ENCODE assay signal across 16 cellular contexts in the genomic region with DNA sequence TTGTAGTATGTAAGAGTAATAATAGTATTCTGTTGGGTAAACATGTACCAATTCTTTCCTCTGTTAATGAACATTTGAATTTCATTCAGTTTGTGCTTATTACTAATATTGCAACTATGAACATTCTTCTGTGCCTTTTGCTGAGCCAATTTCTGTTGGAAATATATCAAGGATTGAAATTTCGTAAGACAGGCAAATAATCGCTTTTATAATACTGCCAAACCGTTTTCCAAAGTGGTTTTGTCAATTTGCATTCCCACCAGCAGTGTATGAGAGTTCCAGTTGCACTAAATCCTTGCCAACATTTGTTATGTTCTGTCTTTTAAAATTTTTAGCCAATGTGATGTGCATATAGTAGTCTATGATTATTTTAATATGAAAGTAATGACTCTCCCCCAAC. TPM values are rescaled to one million over a fixed set of nuclear protein-coding genes. Genes with fewer than 3 reads are reported as not detected.
A peak's percentile ranks its signal among the peaks of the same experiment; 100 is the strongest.
DNase-seq lines count a peak whose midpoint lies in the region; ATAC-seq and TF ChIP-seq lines count a peak whose summit lies in the region.
"Had no signal": no experiment of that assay in that cellular context is flagged by ENCODE, and none has a peak within 500 bp of the region (broad histone marks: within the 10 kb centered on the region; RNA-seq: fewer than 3 reads in every experiment).

No MANE protein-coding gene starts in this region.

- no peak for ATAC-seq in GM19324 (IDR thresholded peaks at IDR 0.05; ENCODE audit: low FRiP score, unreplicated experiment)
- ATAC-seq in HG03135 (IDR thresholded peaks at IDR 0.05; ENCODE audit: unreplicated experiment), result no peak
- ATAC-seq: CD8-positive, alpha-beta T cell; K562 had no signal

- H3K4me3 ChIP-seq in osteoblast (ENCODE audit: insufficient read depth, low read length), result no peak overlapping the region
- H3K4me3 ChIP-seq: K562 had no signal

- H3K9me3 ChIP-seq in osteoblast (ENCODE audit: low read depth, low read length), result no peaks in the 10 kb centered on the region
- H3K9me3 ChIP-seq: Caco-2 had no signal

- H2AFZ ChIP-seq in osteoblast (ENCODE audit: low read length), result no peak overlapping the region

- H3K4me2 ChIP-seq in osteoblast (ENCODE audit: insufficient read depth, low read length), result no peak overlapping the region

- no peaks in the 10 kb centered on the region for H4K20me1 ChIP-seq in osteoblast (ENCODE audit: insufficient read depth, low read length)

- DNase-seq in AG09319 (ENCODE audit: extremely low read depth, low read depth), result peak; percentile 8
- peak; percentile 27 for DNase-seq in GM04503 (ENCODE audit: low read depth)
- DNase-seq in fibroblast of gingiva (ENCODE audit: low read depth), result peak; percentile 75
- DNase-seq in osteoblast (ENCODE audit: insufficient read length, low spot score, missing footprints), result peak; percentile 11
- DNase-seq in MV-4-11 (lab: John Stamatoyannopoulos, UW), result no peak
- DNase-seq in COLO829 (ENCODE audit: low spot score), result no peak
- DNase-seq: 8988T; Caco-2; CD8-positive, alpha-beta T cell; DND-41; GDM1; GOT3; H9 had no signal

- H3K79me2 ChIP-seq in osteoblast (ENCODE audit: insufficient read depth, low read length), result no peaks in the 10 kb centered on the region

- TF ChIP-seq CTCF in AG09319 (IDR thresholded peaks at IDR 0.05; ENCODE audit: low read depth, low read length) (no peak), osteoblast (IDR thresholded peaks at IDR 0.05; ENCODE audit: extremely low read depth, low read depth, low read length) (no peak)

- no peak overlapping the region for H3K27ac ChIP-seq in osteoblast (ENCODE audit: low read depth, low read length)

- no peaks in the 10 kb centered on the region for H3K36me3 ChIP-seq in osteoblast (ENCODE audit: insufficient read depth, low read length)

- peaks cover 4% of the 10 kb centered on the region for H3K27me3 ChIP-seq in osteoblast (ENCODE audit: insufficient read depth, low read length)

- no peaks in the 10 kb centered on the region for H3K4me1 ChIP-seq in osteoblast (ENCODE audit: insufficient read depth, low read length)
- H3K4me1 ChIP-seq: Caco-2 had no signal

RNA-seq across cellular contexts. Expression of gene MAGEB17, which starts 38.6 kb away (rescaled TPM):
- not detected in 2 replicates for total RNA-seq in osteoblast
- total RNA-seq: Caco-2; CD8-positive, alpha-beta T cell had no signal

Comparison
In these comparisons a context has a peak if more than half of its experiments do, and no peak if none do; other contexts are left out.
1. DNase-seq: peak in AG09319 (single experiment), GM04503 (single experiment), fibroblast of gingiva (single experiment) and osteoblast (single experiment); none in MV-4-11 (single experiment) and COLO829 (single experiment).